Comparison of ENCODE assay signal across 19 cellular contexts in the genomic region with DNA sequence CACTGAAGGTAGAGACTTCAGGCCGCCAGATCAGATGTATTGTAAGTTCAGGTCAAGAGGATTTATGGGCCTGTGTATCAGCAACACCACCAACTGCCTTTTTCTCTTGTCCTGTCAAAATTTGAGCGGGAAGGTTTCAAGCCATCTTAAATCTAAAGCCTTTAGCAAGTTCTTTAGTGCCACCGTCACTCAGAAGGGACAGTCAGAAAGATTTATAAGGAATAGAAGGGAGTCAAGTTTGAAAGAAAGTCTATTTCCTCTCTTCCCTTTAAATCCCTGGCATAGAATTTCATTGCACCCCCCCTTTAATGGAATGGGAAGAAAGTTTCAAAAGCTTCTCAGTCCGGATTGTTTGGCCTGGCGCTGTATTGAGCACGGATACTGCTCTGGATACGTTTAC.
DNase-seq lines count a peak whose midpoint lies in the region; ATAC-seq and TF ChIP-seq lines count a peak whose summit lies in the region.
"Had no signal": no experiment of that assay in that cellular context is flagged by ENCODE, and none has a peak within 500 bp of the region (broad histone marks: within the 10 kb centered on the region; RNA-seq: fewer than 3 reads in every experiment).

No MANE protein-coding gene starts in this region.

- H2AFZ ChIP-seq in neural progenitor cell (replicated peaks): no peak overlapping the region

- no peak overlapping the region for H3K9ac ChIP-seq in neural progenitor cell
- H3K9ac ChIP-seq: BLaER1 treated with 17β-estradiol and CSF1 and Interleukin-3, amounts not matched to agents 10 nM and 100 nM had no signal

- peaks cover 39% of the 10 kb centered on the region for H3K36me3 Mint-ChIP-seq in nephron (ENCODE audit: low read depth)
- H3K36me3 Mint-ChIP-seq in neural progenitor cell: peaks cover 23% of the 10 kb centered on the region
- peaks cover 0 to 6% of the 10 kb centered on the region in 2 donors for H3K36me3 Mint-ChIP-seq in activated naive CD4-positive, alpha-beta T cell treated with anti-CD3 and anti-CD28 coated beads, Interleukin-2, amount 50 U/mL, for 72 hours
- H3K36me3 Mint-ChIP-seq: CD8-positive, alpha-beta T cell had no signal

- H3K4me1 Mint-ChIP-seq in nephron (peaks cover 14% of the 10 kb centered on the region), neural progenitor cell (peaks cover 3% of the 10 kb centered on the region)
- H3K4me1 Mint-ChIP-seq: B cell had no signal

- peak overlapping the region in 2 of 3 experiments; percentile 7 to 12 for H3K27ac Mint-ChIP-seq in nephron
- no peak overlapping the region for H3K27ac Mint-ChIP-seq in neural progenitor cell
- no peak overlapping the region for H3K27ac Mint-ChIP-seq in activated naive CD4-positive, alpha-beta T cell treated with anti-CD3 and anti-CD28 coated beads, Interleukin-2, amount 50 U/mL, for 72 hours
- H3K27ac Mint-ChIP-seq: B cell; CD4-positive, alpha-beta T cell; CD8-positive, alpha-beta T cell had no signal

- no peak for TF ChIP-seq CTCF in cardiac muscle cell (IDR thresholded peaks at IDR 0.05; ENCODE audit: low read depth, low read length)
- no peak for TF ChIP-seq CTCF in nephron (IDR thresholded peaks at IDR 0.05; ENCODE audit: unreplicated experiment in 3 of 3)
- TF ChIP-seq CTCF in neural progenitor cell (IDR thresholded peaks at IDR 0.05): no peak

- H3K27me3 ChIP-seq in cardiac muscle cell (no peaks in the 10 kb centered on the region), neural progenitor cell (no peaks in the 10 kb centered on the region)
- H3K27me3 ChIP-seq: BLaER1 treated with 17β-estradiol and CSF1 and Interleukin-3, amounts not matched to agents 10 nM and 100 nM had no signal

- no peak for DNase-seq in cardiac muscle cell (ENCODE audit: low read depth in 1 of 2, low spot score in 1 of 2)
- DNase-seq in left cardiac atrium: no peak
- DNase-seq in neural progenitor cell (ENCODE audit: low spot score): peak; percentile 24
- no peak for DNase-seq in activated naive CD4-positive, alpha-beta T cell treated with anti-CD3 and anti-CD28 coated beads, Interleukin-2, amount 50 U/mL, for 72 hours (ENCODE audit: low spot score in 2 of 2)
- DNase-seq in activated CD4-positive, alpha-beta T cell treated with anti-CD3 and anti-CD28 coated beads for 4 hours: no peak
- DNase-seq: AML-193; Caco-2; Calu3; CD4-positive, alpha-beta T cell; CD8-positive, alpha-beta T cell; DMS79 treated with DMSO at 0.1 percent for 48 hours; GF-D8 had no signal

- H3K4me1 ChIP-seq in cardiac muscle cell (ENCODE audit: low read depth) (peaks cover 33% of the 10 kb centered on the region), neural progenitor cell (peaks cover 34% of the 10 kb centered on the region)
- H3K4me1 ChIP-seq: A549; BLaER1 treated with 17β-estradiol and CSF1 and Interleukin-3, amounts not matched to agents 10 nM and 100 nM; Caco-2 had no signal

- no peaks in the 10 kb centered on the region for H3K9me3 Mint-ChIP-seq in nephron
- peaks cover 3% of the 10 kb centered on the region for H3K9me3 Mint-ChIP-seq in neural progenitor cell
- H3K9me3 Mint-ChIP-seq in activated naive CD4-positive, alpha-beta T cell treated with anti-CD3 and anti-CD28 coated beads, Interleukin-2, amount 50 U/mL, for 72 hours: peaks cover 0 to 5% of the 10 kb centered on the region in 2 donors
- H3K9me3 Mint-ChIP-seq: CD8-positive, alpha-beta T cell had no signal

- H3K9me3 ChIP-seq in cardiac muscle cell (ENCODE audit: low read depth): no peaks in the 10 kb centered on the region
- no peaks in the 10 kb centered on the region for H3K9me3 ChIP-seq in neural progenitor cell (ENCODE audit: low read depth)
- H3K9me3 ChIP-seq: A549, Caco-2 had no signal

- peaks cover 17% of the 10 kb centered on the region for H4K20me1 ChIP-seq in neural progenitor cell (ENCODE audit: low read depth)
- H4K20me1 ChIP-seq: BLaER1 treated with 17β-estradiol and CSF1 and Interleukin-3, amounts not matched to agents 10 nM and 100 nM had no signal

- intact Hi-C loops in left cardiac atrium (cut with DNase I): no loop called here

- H3K36me3 ChIP-seq in cardiac muscle cell: no peaks in the 10 kb centered on the region
- no peaks in the 10 kb centered on the region for H3K36me3 ChIP-seq in neural progenitor cell

- no peaks in the 10 kb centered on the region for H3K27me3 Mint-ChIP-seq in nephron (ENCODE audit: low read depth)
- H3K27me3 Mint-ChIP-seq in neural progenitor cell (ENCODE audit: insufficient read depth, low read depth): peaks cover 4% of the 10 kb centered on the region
- H3K27me3 Mint-ChIP-seq: B cell had no signal

- H3K27ac ChIP-seq in cardiac muscle cell: peak overlapping the region; percentile 80
- H3K27ac ChIP-seq in neural progenitor cell: no peak overlapping the region
- H3K27ac ChIP-seq: 22Rv1; A549; BLaER1 treated with 17β-estradiol and CSF1 and Interleukin-3, amounts not matched to agents 10 nM and 100 nM; C4-2B had no signal

- H3K4me2 ChIP-seq in neural progenitor cell: peak overlapping the region; percentile 20
- H3K4me2 ChIP-seq: A549; BLaER1 treated with 17β-estradiol and CSF1 and Interleukin-3, amounts not matched to agents 10 nM and 100 nM had no signal

- peaks cover 35% of the 10 kb centered on the region for H3K79me2 ChIP-seq in neural progenitor cell (ENCODE audit: low read depth)

- H3F3A ChIP-seq in neural progenitor cell (ENCODE audit: low read depth): no peaks in the 10 kb centered on the region

- H3K4me3 Mint-ChIP-seq in nephron: no peak overlapping the region
- no peak overlapping the region for H3K4me3 Mint-ChIP-seq in neural progenitor cell
- H3K4me3 Mint-ChIP-seq: B cell; CD4-positive, alpha-beta T cell; CD8-positive, alpha-beta T cell had no signal

- no peak overlapping the region for H3K4me3 ChIP-seq in cardiac muscle cell
- H3K4me3 ChIP-seq in neural progenitor cell: no peak overlapping the region
- H3K4me3 ChIP-seq: A549; BLaER1 treated with 17β-estradiol and CSF1 and Interleukin-3, amounts not matched to agents 10 nM and 100 nM had no signal

- no peak for ATAC-seq in left cardiac atrium
- no peak for ATAC-seq in HG03175 (IDR thresholded peaks at IDR 0.05; ENCODE audit: unreplicated experiment)
- ATAC-seq in activated naive CD4-positive, alpha-beta T cell treated with anti-CD3 and anti-CD28 coated beads, Interleukin-2, amount 50 U/mL, for 72 hours: no peak
- ATAC-seq: A549; CD8-positive, alpha-beta T cell had no signal

Comparison
In these comparisons a context has a peak if more than half of its experiments do, and no peak if none do; other contexts are left out.
1. H3K27ac Mint-ChIP-seq: peak in nephron (2 of 3); none in neural progenitor cell (single experiment) and activated naive CD4-positive, alpha-beta T cell treated with anti-CD3 and anti-CD28 coated beads, Interleukin-2, amount 50 U/mL, for 72 hours (0 of 2).